1 cellular context compared by ENCODE assay signal in genomic region chr17:75701288-75701687, GRCh38.
TF ChIP-seq lines count a peak whose summit lies in the region.

No MANE protein-coding gene starts in this region.

TF ChIP-seq in IMR-90, 13 proteins besides CTCF, POLR2A, EP300 and RAD21 (continued from another document):
- TF ChIP-seq MXI1 (IDR thresholded peaks at IDR 0.05; ENCODE audit: borderline replicate concordance, low read depth, low read length) (no peak), FOS (IDR thresholded peaks at IDR 0.05; ENCODE audit: low read depth, low read length) (no peak), NFE2L2 (IDR thresholded peaks at IDR 0.05; ENCODE audit: low read depth, low read length) (no peak), MAFK (IDR thresholded peaks at IDR 0.05; ENCODE audit: low read depth, low read length) (no peak), SMC3 (IDR thresholded peaks at IDR 0.05; ENCODE audit: low read depth, low read length) (no peak)
TF ChIP-seq in IMR-90: peak in this region for 0.
